8 cellular contexts compared by ENCODE assay signal in the genomic region with DNA sequence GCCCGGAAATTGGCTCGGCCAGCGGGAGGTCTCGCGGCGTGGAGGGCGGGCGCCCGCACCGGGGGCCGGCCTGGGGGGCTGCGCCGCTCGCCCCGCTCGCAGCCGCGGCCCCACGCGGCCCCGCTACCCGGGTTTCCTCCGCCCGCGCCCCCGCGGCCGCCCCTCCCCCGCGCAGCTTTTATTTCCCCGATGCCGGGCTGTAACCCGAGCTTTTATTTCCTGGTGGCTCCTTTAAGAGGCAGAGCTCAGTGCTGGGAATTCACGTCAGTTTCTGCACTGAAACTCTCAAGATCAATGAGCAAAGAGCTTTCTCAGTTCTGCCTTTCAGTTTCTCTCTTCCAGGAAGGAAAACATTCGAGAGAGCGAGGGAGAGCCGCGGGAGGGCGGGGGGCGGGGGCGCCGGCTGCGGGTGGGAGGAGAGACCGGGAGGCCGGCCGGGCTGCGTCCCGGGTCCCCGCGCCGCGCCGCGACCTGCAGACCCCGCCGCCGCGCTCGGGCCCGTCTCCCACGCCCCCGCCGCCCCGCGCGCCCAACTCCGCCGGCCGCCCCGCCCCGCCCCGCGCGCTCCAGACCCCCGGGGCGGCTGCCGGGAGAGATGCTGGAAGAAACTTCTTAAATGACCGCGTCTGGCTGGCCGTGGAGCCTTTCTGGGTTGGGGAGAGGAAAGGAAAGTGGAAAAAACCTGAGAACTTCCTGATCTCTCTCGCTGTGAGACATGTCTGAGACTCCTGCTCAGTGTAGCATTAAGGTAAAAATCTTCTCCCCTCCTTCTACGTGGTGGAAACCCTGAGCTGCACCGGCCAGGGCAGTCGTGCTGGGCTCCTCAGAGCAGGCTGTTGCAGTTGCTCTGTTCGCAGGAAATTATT.
DNase-seq lines count a peak whose midpoint lies in the region; ATAC-seq and TF ChIP-seq lines count a peak whose summit lies in the region.

Gene ETV6, plus strand, starts transcription at position 262 of the 866 bp plus-strand sequence. Its CDS starts 454 bp downstream, at position 716.

- ATAC-seq in GM18867 (IDR thresholded peaks at IDR 0.05; ENCODE audit: unreplicated experiment), result peak; percentile 52
- ATAC-seq in HG03095 (IDR thresholded peaks at IDR 0.05; ENCODE audit: unreplicated experiment), result peak; percentile 30
- ATAC-seq in central memory CD8-positive, alpha-beta T cell (replicated peaks; ENCODE audit: extremely low read depth, poor library complexity, severe bottlenecking), result peak; percentile 57

- no peaks in the 10 kb centered on the region for H3K9me3 Mint-ChIP-seq in central memory CD8-positive, alpha-beta T cell

- H3K4me3 Mint-ChIP-seq in central memory CD8-positive, alpha-beta T cell, result peak within 1 kb of the TSS; percentile 93

- DNase-seq in AG04449 (ENCODE audit: low read depth, low spot score) (peak; percentile 60), NCI-H2227 (lab: John Stamatoyannopoulos, UW; ENCODE audit: unreplicated experiment) (peak; percentile 58), islet precursor cell (peak; percentile 83)
- peak; percentile 57 for DNase-seq in activated CD4-positive, CD25-positive, alpha-beta regulatory T cell treated with anti-CD3 and anti-CD28 coated beads, Interleukin-2, amount 50 U/mL, for 16 hours (ENCODE audit: low read depth, low spot score)
- DNase-seq in central memory CD8-positive, alpha-beta T cell (ENCODE audit: low spot score in 2 of 2), result peak; percentile 25 to 35
- peak; percentile 78 for DNase-seq in stimulated activated CD4-positive, alpha-beta T cell treated with anti-CD3 and anti-CD28 coated beads, Interleukin-12 subunit alpha, Interleukin-12 subunit beta, amount 100 ng/mL, for 4 hours

- H3K4me1 Mint-ChIP-seq in central memory CD8-positive, alpha-beta T cell, result peaks cover 48% of the 10 kb centered on the region

- no peaks in the 10 kb centered on the region for H3K27me3 Mint-ChIP-seq in central memory CD8-positive, alpha-beta T cell

- H3K4me3 ChIP-seq in AG04449 (ENCODE audit: low read depth, low read length), result peak within 1 kb of the TSS; percentile 91

- TF ChIP-seq CTCF in AG04449 (IDR thresholded peaks at IDR 0.05; ENCODE audit: insufficient read depth, low read length, missing control alignments), result no peak

- CTCF ChIA-PET in AG04449 (lab: Yijun Ruan, JAX), result interaction anchor here (0.6 to 2.2 kb wide), 3 partner anchors 69 to 387 kb away, joined by 3 to 8 read pairs (median 3); no protein-coding TSS in a partner anchor

- POLR2A ChIA-PET in AG04449 (lab: Yijun Ruan, JAX), result interaction anchor here (0.7 to 2.4 kb wide), 8 partner anchors 69 to 384 kb away, joined by 3 to 8 read pairs (median 4); no protein-coding TSS in a partner anchor

- peaks cover 25% of the 10 kb centered on the region for H3K36me3 Mint-ChIP-seq in central memory CD8-positive, alpha-beta T cell (ENCODE audit: insufficient read depth)

- peak within 1 kb of the TSS; percentile 91 for H3K27ac Mint-ChIP-seq in central memory CD8-positive, alpha-beta T cell (ENCODE audit: low read depth)

Comparison
In these comparisons a context has a peak if more than half of its experiments do, and no peak if none do; other contexts are left out.
1. Peak in every context shown above with its lines: DNase-seq, ATAC-seq and H3K4me3 ChIP-seq.
2. DNase-seq: peak in every context shown above with its lines; median percentile 83 in islet precursor cell; 78 in stimulated activated CD4-positive, alpha-beta T cell treated with anti-CD3 and anti-CD28 coated beads, Interleukin-12 subunit alpha, Interleukin-12 subunit beta, amount 100 ng/mL, for 4 hours; 60 in AG04449; 58 in NCI-H2227; 57 in activated CD4-positive, CD25-positive, alpha-beta regulatory T cell treated with anti-CD3 and anti-CD28 coated beads, Interleukin-2, amount 50 U/mL, for 16 hours; 30 in central memory CD8-positive, alpha-beta T cell.